Comparison of ENCODE assay signal across 1 cellular context in the genomic region with DNA sequence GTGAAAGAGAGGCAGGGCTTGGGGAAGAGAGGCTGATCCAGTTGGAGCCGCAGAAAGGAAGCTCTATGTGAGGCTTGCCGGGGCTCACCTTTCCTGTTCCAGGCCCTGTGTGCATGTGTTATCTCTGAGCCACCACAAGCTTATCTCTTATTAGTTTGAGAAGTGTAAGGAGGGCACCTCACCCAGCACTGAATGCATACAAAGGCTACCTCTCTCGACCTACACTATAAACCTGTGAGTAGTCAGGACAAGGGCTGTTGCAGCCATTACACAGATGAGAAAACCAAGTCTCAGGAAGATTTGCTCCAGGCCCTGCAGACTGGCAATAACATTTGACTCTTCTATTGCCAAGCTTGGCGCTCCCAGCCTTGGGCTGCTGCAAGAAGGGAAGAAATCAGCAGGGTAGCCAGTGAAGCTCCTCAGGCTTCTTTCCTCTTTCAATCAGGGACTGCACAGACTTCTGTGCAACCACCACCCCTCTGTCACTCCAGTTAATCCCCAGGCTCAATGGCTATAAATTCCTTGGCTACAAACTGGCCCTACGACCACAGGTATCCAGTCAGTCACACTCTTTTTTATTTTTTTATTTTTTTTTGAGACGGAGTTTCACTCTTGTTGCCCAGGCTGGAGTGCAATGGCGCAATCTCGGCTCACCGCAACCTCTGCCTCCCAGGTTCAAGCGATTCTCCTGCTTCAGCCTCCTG.
TF ChIP-seq lines count a peak whose summit lies in the region.

No MANE protein-coding gene starts in this region.

TF ChIP-seq in IMR-90, 13 proteins besides CTCF, POLR2A, EP300 and RAD21 (continued from another document):
- TF ChIP-seq SMC3 (IDR thresholded peaks at IDR 0.05; ENCODE audit: low read depth, low read length) (no peak), BHLHE40 (IDR thresholded peaks at IDR 0.05; ENCODE audit: low read depth, low read length) (no peak), MAZ (IDR thresholded peaks at IDR 0.05; ENCODE audit: borderline replicate concordance, low read depth, low read length) (no peak), USF2 (IDR thresholded peaks at IDR 0.05; ENCODE audit: low read depth, low read length) (no peak), RCOR1 (IDR thresholded peaks at IDR 0.05; ENCODE audit: insufficient replicate concordance, low read length) (no peak), FOS (IDR thresholded peaks at IDR 0.05; ENCODE audit: low read depth, low read length) (no peak), MAFK (IDR thresholded peaks at IDR 0.05; ENCODE audit: low read depth, low read length) (no peak), CEBPB (IDR thresholded peaks at IDR 0.05; ENCODE audit: low read depth, low read length) (no peak), CHD1 (IDR thresholded peaks at IDR 0.05; ENCODE audit: low read depth, low read length) (no peak), RFX5 (IDR thresholded peaks at IDR 0.05; ENCODE audit: low read depth, low read length) (no peak)
